4 cellular contexts compared by ENCODE assay signal in genomic region chr15:81158561-81158960, GRCh38. TPM values are rescaled to one million over a fixed set of nuclear protein-coding genes. Genes with fewer than 3 reads are reported as not detected.
"Had no signal": no experiment of that assay in that cellular context is flagged by ENCODE, and none has a peak within 500 bp of the region (broad histone marks: within the 10 kb centered on the region; RNA-seq: fewer than 3 reads in every experiment).

No MANE protein-coding gene starts in this region.

RNA-seq across cellular contexts. Expression of gene CFAP161, which starts 24.5 kb away (rescaled TPM):
- total RNA-seq: M059J, MCF 10A, NCI-H460 had no signal

RNA-seq across cellular contexts. Expression of gene IL16, which starts 38.1 kb away (rescaled TPM):
- total RNA-seq: LHCN-M2, M059J, NCI-H460 had no signal
